ENCODE assay signal across 7 cellular contexts in genomic region chr13:111189064-111189505, GRCh38.
DNase-seq lines count a peak whose midpoint lies in the region; TF ChIP-seq lines count a peak whose summit lies in the region.
"Not testable (repeated sequence)": the region's sequence is repeated elsewhere in the genome, so short reads cannot be mapped to it uniquely, and the experiment has no call there.

No MANE protein-coding gene starts in this region.

- not testable (repeated sequence) for H3K9me3 Mint-ChIP-seq in activated naive CD4-positive, alpha-beta T cell treated with anti-CD3 and anti-CD28 coated beads for 36 hours
- H3K9me3 Mint-ChIP-seq in glutamatergic neuron (ENCODE audit: unreplicated experiment) = peaks cover 38% of the 10 kb centered on the region

- not testable (repeated sequence) for H3K36me3 Mint-ChIP-seq in activated naive CD4-positive, alpha-beta T cell treated with anti-CD3 and anti-CD28 coated beads for 36 hours (ENCODE audit: low read depth)
- peaks cover 16% of the 10 kb centered on the region for H3K36me3 Mint-ChIP-seq in glutamatergic neuron (ENCODE audit: unreplicated experiment)

- H3K4me3 Mint-ChIP-seq in activated naive CD4-positive, alpha-beta T cell treated with anti-CD3 and anti-CD28 coated beads for 36 hours = peak overlapping the region; percentile 44
- peak overlapping the region; percentile 63 for H3K4me3 Mint-ChIP-seq in glutamatergic neuron (ENCODE audit: unreplicated experiment)

- H3K27ac Mint-ChIP-seq in activated naive CD4-positive, alpha-beta T cell treated with anti-CD3 and anti-CD28 coated beads for 36 hours = peak overlapping the region; percentile 32
- peak overlapping the region; percentile 98 for H3K27ac Mint-ChIP-seq in glutamatergic neuron (ENCODE audit: unreplicated experiment)

- H3K4me3 ChIP-seq in Jurkat, Clone E6-1 (ENCODE audit: low read length) = peak overlapping the region; percentile 34

- CTCF ChIA-PET in activated naive CD4-positive, alpha-beta T cell treated with anti-CD3 and anti-CD28 coated beads for 36 hours (lab: Charles Lee) = interaction anchor here (0.7 to 1.5 kb wide), 3 partner anchors 11 to 274 kb away, joined by 3 to 5 read pairs (median 3); no protein-coding TSS in a partner anchor

- H3K27me3 Mint-ChIP-seq in activated naive CD4-positive, alpha-beta T cell treated with anti-CD3 and anti-CD28 coated beads for 36 hours (ENCODE audit: low read depth) = not testable (repeated sequence)
- peaks cover 22% of the 10 kb centered on the region for H3K27me3 Mint-ChIP-seq in glutamatergic neuron (ENCODE audit: unreplicated experiment)

- not testable (repeated sequence) for TF ChIP-seq CTCF in glutamatergic neuron (IDR thresholded peaks at IDR 0.05; ENCODE audit: partially characterized antibody, unreplicated experiment)

- intact Hi-C loops in activated naive CD4-positive, alpha-beta T cell treated with anti-CD3 and anti-CD28 coated beads for 36 hours (cut with micrococcal nuclease) = loop anchor here (1.0 to 10.0 kb wide), 5 partner anchors 9 to 477 kb away; partner anchors contain the start of genes ANKRD10 and ING1

- DNase-seq in Jurkat, Clone E6-1 (ENCODE audit: low read depth, low spot score) = peak; percentile 96
- peak; percentile 44 for DNase-seq in activated CD4-positive, alpha-beta T cell treated with anti-CD3 and anti-CD28 coated beads for 1 hour
- peak; percentile 65 for DNase-seq in activated CD8-positive, alpha-beta memory T cell treated with anti-CD3 and anti-CD28 coated beads, Interleukin-2, amount 50 U/mL, for 48 hours
- DNase-seq in activated naive CD4-positive, alpha-beta T cell treated with anti-CD3 and anti-CD28 coated beads for 36 hours = peak; percentile 79
- not testable (repeated sequence) for DNase-seq in glutamatergic neuron
- DNase-seq in stimulated activated CD4-positive, alpha-beta T cell treated with anti-CD3 and anti-CD28 coated beads, Interleukin-2, amount 100 ng/mL, for 4 hours (ENCODE audit: low read depth) = peak; percentile 47
- peak; percentile 23 to 25 for DNase-seq in stimulated activated CD8-positive, alpha-beta memory T cell treated with anti-CD3 and anti-CD28 coated beads, Interleukin-7, amount 100 ng/mL, for 1 hour (ENCODE audit: low read depth in 2 of 2)

- peaks cover 89% of the 10 kb centered on the region for H3K4me1 Mint-ChIP-seq in activated naive CD4-positive, alpha-beta T cell treated with anti-CD3 and anti-CD28 coated beads for 36 hours (ENCODE audit: low read depth)
- H3K4me1 Mint-ChIP-seq in glutamatergic neuron (ENCODE audit: low read depth, unreplicated experiment) = peaks cover 62% of the 10 kb centered on the region
